In genomic region chr9:133950206-133950915, GRCh38 we compare ENCODE assay signal across 12 cellular contexts. TPM values are rescaled to one million over a fixed set of nuclear protein-coding genes. Genes with fewer than 3 reads are reported as not detected.
DNase-seq lines count a peak whose midpoint lies in the region; ATAC-seq and TF ChIP-seq lines count a peak whose summit lies in the region.
"Had no signal": no experiment of that assay in that cellular context is flagged by ENCODE, and none has a peak within 500 bp of the region (broad histone marks: within the 10 kb centered on the region; RNA-seq: fewer than 3 reads in every experiment).

No MANE protein-coding gene starts in this region.

- H3K4me1 ChIP-seq in left ventricle myocardium inferior = peaks cover 20% of the 10 kb centered on the region
- H3K4me1 ChIP-seq in HAP-1 = no peaks in the 10 kb centered on the region
- H3K4me1 ChIP-seq: A549 had no signal

- no peaks in the 10 kb centered on the region for H3K36me3 Mint-ChIP-seq in type B pancreatic cell
- H3K36me3 Mint-ChIP-seq: activated naive CD8-positive, alpha-beta T cell treated with anti-CD3 and anti-CD28 coated beads for 36 hours had no signal

- H3K27me3 ChIP-seq in left ventricle myocardium inferior (ENCODE audit: low read depth) (no peaks in the 10 kb centered on the region), HAP-1 (ENCODE audit: low read depth) (no peaks in the 10 kb centered on the region)

- ATAC-seq in SK-N-SH treated with all-trans-retinoic acid at 6 μM for 48 hours = no peak
- ATAC-seq: A549 had no signal

- intact Hi-C loops in left ventricle myocardium inferior (cut with micrococcal nuclease) = no loop called here

- H3K36me3 ChIP-seq in left ventricle myocardium inferior (no peaks in the 10 kb centered on the region), HAP-1 (replicated peaks) (no peaks in the 10 kb centered on the region; the same call in 1 of the 2 replicates)

- H3K9me3 ChIP-seq in left ventricle myocardium inferior (replicated peaks) (no peaks in the 10 kb centered on the region), HAP-1 (no peaks in the 10 kb centered on the region)
- H3K9me3 ChIP-seq: A549 had no signal

- DNase-seq in NCI-H2196 (lab: John Stamatoyannopoulos, UW; ENCODE audit: unreplicated experiment) = peak; percentile 9
- no peak for DNase-seq in NCI-H2196 treated with DMSO at 0.1 percent for 48 hours (lab: John Stamatoyannopoulos, UW; ENCODE audit: unreplicated experiment)
- peak; percentile 67 for DNase-seq in SHP77 treated with DMSO at 0.1 percent for 48 hours (lab: John Stamatoyannopoulos, UW)
- DNase-seq in left ventricle myocardium inferior = peak; percentile 31
- DNase-seq in type B pancreatic cell (ENCODE audit: extremely low spot score, unreplicated experiment) = no peak
- DNase-seq in SIG-M5 (lab: John Stamatoyannopoulos, UW) = no peak
- DNase-seq in HAP-1 (ENCODE audit: low spot score in 2 of 2) = no peak
- DNase-seq: activated naive CD8-positive, alpha-beta T cell treated with anti-CD3 and anti-CD28 coated beads for 36 hours; GF-D8; retina had no signal

- peaks cover 31% of the 10 kb centered on the region for H3K4me1 Mint-ChIP-seq in type B pancreatic cell (ENCODE audit: unreplicated experiment)

- in situ Hi-C loops in HAP-1 (cut with MboI; ENCODE audit: low sequenced_read_pairs) = no loop called here

- no peaks in the 10 kb centered on the region for H3K27me3 Mint-ChIP-seq in type B pancreatic cell
- H3K27me3 Mint-ChIP-seq: activated naive CD8-positive, alpha-beta T cell treated with anti-CD3 and anti-CD28 coated beads for 36 hours had no signal

- TF ChIP-seq CTCF in left ventricle myocardium inferior (IDR thresholded peaks at IDR 0.05; ENCODE audit: borderline replicate concordance) (no peak), type B pancreatic cell (conservative IDR thresholded peaks at IDR 0.05) (no peak)

- peak overlapping the region; percentile 35 for H3K27ac Mint-ChIP-seq in type B pancreatic cell
- H3K27ac Mint-ChIP-seq: activated naive CD8-positive, alpha-beta T cell treated with anti-CD3 and anti-CD28 coated beads for 36 hours had no signal

- peak overlapping the region; percentile 66 for H3K27ac ChIP-seq in left ventricle myocardium inferior (replicated peaks)
- H3K27ac ChIP-seq: A549 had no signal

- peak overlapping the region; percentile 70 for H3K4me3 Mint-ChIP-seq in type B pancreatic cell
- H3K4me3 Mint-ChIP-seq: activated naive CD8-positive, alpha-beta T cell treated with anti-CD3 and anti-CD28 coated beads for 36 hours had no signal

- no peaks in the 10 kb centered on the region for H3K9me3 Mint-ChIP-seq in type B pancreatic cell
- H3K9me3 Mint-ChIP-seq: activated naive CD8-positive, alpha-beta T cell treated with anti-CD3 and anti-CD28 coated beads for 36 hours had no signal

- peak overlapping the region; percentile 33 for H3K4me3 ChIP-seq in left ventricle myocardium inferior
- no peak overlapping the region for H3K4me3 ChIP-seq in HAP-1
- H3K4me3 ChIP-seq: A549 had no signal

TF ChIP-seq in SK-N-SH treated with all-trans-retinoic acid at 6 μM for 48 hours, 23 proteins besides CTCF, POLR2A, EP300 and RAD21:
- TF ChIP-seq ZFP30 (CRISPR knock-in tag; IDR thresholded peaks at IDR 0.05) (no peak), CSRNP3 (CRISPR knock-in tag; IDR thresholded peaks at IDR 0.05) (no peak), TSHZ2 (CRISPR knock-in tag; IDR thresholded peaks at IDR 0.05) (no peak), CSDC2 (CRISPR knock-in tag; IDR thresholded peaks at IDR 0.05) (no peak), CREB5 (CRISPR knock-in tag; IDR thresholded peaks at IDR 0.05; ENCODE audit: low read depth) (no peak), PATZ1 (CRISPR knock-in tag; IDR thresholded peaks at IDR 0.05; ENCODE audit: borderline replicate concordance) (no peak), TOX (CRISPR knock-in tag; IDR thresholded peaks at IDR 0.05; ENCODE audit: borderline replicate concordance) (no peak), SNAI2 (CRISPR knock-in tag; IDR thresholded peaks at IDR 0.05) (no peak), ZNF8 (CRISPR knock-in tag; IDR thresholded peaks at IDR 0.05) (no peak), ARNTL (CRISPR knock-in tag; IDR thresholded peaks at IDR 0.05; ENCODE audit: borderline replicate concordance, low read depth) (no peak), OSR1 (CRISPR knock-in tag; IDR thresholded peaks at IDR 0.05) (no peak), ZFP3 (CRISPR knock-in tag; IDR thresholded peaks at IDR 0.05) (no peak), ZNF70 (CRISPR knock-in tag; IDR thresholded peaks at IDR 0.05) (no peak), RARB (CRISPR knock-in tag; IDR thresholded peaks at IDR 0.05) (no peak), TCF4 (CRISPR knock-in tag; IDR thresholded peaks at IDR 0.05; ENCODE audit: borderline replicate concordance) (no peak), BACH2 (CRISPR knock-in tag; IDR thresholded peaks at IDR 0.05; ENCODE audit: borderline replicate concordance) (no peak), PPARA (CRISPR knock-in tag; IDR thresholded peaks at IDR 0.05; ENCODE audit: borderline replicate concordance) (no peak)

RNA-seq across cellular contexts. Expression of gene VAV2, which starts 41.8 kb away (rescaled TPM):
- 4.1 TPM for total RNA-seq in left ventricle myocardium inferior
- total RNA-seq in type B pancreatic cell (ENCODE audit: low replicate concordance) = 39.4 and 54.3 TPM in 2 replicates

Comparison
In these comparisons a context has a peak if more than half of its experiments do, and no peak if none do; other contexts are left out.
1. DNase-seq: peak in NCI-H2196 (single experiment), SHP77 treated with DMSO at 0.1 percent for 48 hours (single experiment) and left ventricle myocardium inferior (single experiment); none in NCI-H2196 treated with DMSO at 0.1 percent for 48 hours (single experiment), type B pancreatic cell (single experiment), SIG-M5 (single experiment) and HAP-1 (0 of 2).